Comparison of ENCODE assay signal across 17 cellular contexts in the genomic region with DNA sequence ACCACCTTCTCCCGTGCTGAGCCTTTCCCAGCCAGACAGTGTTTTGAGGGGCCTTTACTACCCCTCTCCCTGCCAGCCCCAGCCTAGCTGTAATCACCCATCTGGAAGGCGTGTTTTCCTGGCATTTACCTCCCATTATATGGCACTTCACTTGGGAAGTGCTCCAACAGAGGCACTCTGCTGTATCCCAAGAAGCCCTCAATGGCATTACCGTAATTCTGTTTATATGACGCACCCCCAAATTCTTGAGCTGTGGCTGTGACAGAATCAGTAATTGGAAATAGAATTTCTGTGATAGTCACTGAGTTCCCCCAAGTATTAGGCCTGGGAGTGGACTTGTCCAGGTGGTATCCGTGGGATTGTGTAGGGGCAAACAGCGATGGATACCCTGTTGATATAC.
DNase-seq lines count a peak whose midpoint lies in the region; ATAC-seq and TF ChIP-seq lines count a peak whose summit lies in the region.
"Had no signal": no experiment of that assay in that cellular context is flagged by ENCODE, and none has a peak within 500 bp of the region (broad histone marks: within the 10 kb centered on the region; RNA-seq: fewer than 3 reads in every experiment).

No MANE protein-coding gene starts in this region.

- H3K4me3 ChIP-seq in esophagus muscularis mucosa (no peak overlapping the region), stomach (no peak overlapping the region)
- H3K4me3 ChIP-seq: PC-9, SJSA1 had no signal

- 81% methylated on average over 6 of the region's 6 CpGs for WGBS in esophagus muscularis mucosa
- WGBS in stomach, 5 donors: 82 to 94% (median 89%) methylated on average over 6 of the region's 6 CpGs

- no peak for TF ChIP-seq POLR2A in esophagus muscularis mucosa (IDR thresholded peaks at IDR 0.05; ENCODE audit: low read depth)
- no peak for TF ChIP-seq POLR2A in stomach (IDR thresholded peaks at IDR 0.05)

- H3K36me3 ChIP-seq in esophagus muscularis mucosa (no peaks in the 10 kb centered on the region), stomach (no peaks in the 10 kb centered on the region)
- H3K36me3 ChIP-seq: BE2C, SJSA1 had no signal

- H3K27me3 ChIP-seq in esophagus muscularis mucosa (no peaks in the 10 kb centered on the region), stomach (no peaks in the 10 kb centered on the region)
- H3K27me3 ChIP-seq: BE2C, SJSA1 had no signal

- no peak overlapping the region for H3K27ac ChIP-seq in esophagus muscularis mucosa (replicated peaks in 1 of 4)
- no peak overlapping the region for H3K27ac ChIP-seq in stomach
- H3K27ac ChIP-seq: KMS-11, PC-9, SJSA1 had no signal

- H3K9me3 ChIP-seq in esophagus muscularis mucosa: no peaks in the 10 kb centered on the region
- H3K9me3 ChIP-seq in stomach: no peaks in the 10 kb centered on the region
- H3K9me3 ChIP-seq: BE2C, SJSA1 had no signal

- peak in 2 of 3 experiments; percentile 13 to 32 for DNase-seq in NCI-H1417 (lab: John Stamatoyannopoulos, UW)
- DNase-seq in NCI-H1417 treated with DMSO at 0.1 percent for 48 hours (lab: John Stamatoyannopoulos, UW): no peak
- DNase-seq in NCI-H1105 treated with DMSO at 0.1 percent for 48 hours (lab: John Stamatoyannopoulos, UW): peak; percentile 65
- DNase-seq in esophagus muscularis mucosa (ENCODE audit: extremely low spot score): peak; percentile 70
- peak; percentile 17 for DNase-seq in stomach
- no peak for DNase-seq in T1000 (lab: John Stamatoyannopoulos, UW)
- DNase-seq: 8988T; BE2C; CD4-positive, alpha-beta T cell; HFFc6; NCI-H2029 treated with DMSO at 0.1 percent for 48 hours; NCI-H748 treated with DMSO at 0.1 percent for 48 hours; PC-9 had no signal

- no peaks in the 10 kb centered on the region for H3K4me1 ChIP-seq in esophagus muscularis mucosa
- peaks cover 0 to 22% (median 7%) of the 10 kb centered on the region in 4 donors for H3K4me1 ChIP-seq in stomach
- H3K4me1 ChIP-seq: BE2C, SJSA1 had no signal

- no peak for TF ChIP-seq EP300 in esophagus muscularis mucosa (IDR thresholded peaks at IDR 0.05)
- TF ChIP-seq EP300 in stomach (IDR thresholded peaks at IDR 0.05): no peak

- no peak for TF ChIP-seq CTCF in esophagus muscularis mucosa (IDR thresholded peaks at IDR 0.05)
- TF ChIP-seq CTCF in stomach (IDR thresholded peaks at IDR 0.05): no peak

- intact Hi-C loops in esophagus muscularis mucosa (cut with DNase I) (no loop called here), stomach (cut with DNase I; ENCODE audit: low total_unique reads) (no loop called here)

- ATAC-seq in HG02678 (IDR thresholded peaks at IDR 0.05; ENCODE audit: unreplicated experiment) (no peak), GM21360 (IDR thresholded peaks at IDR 0.05; ENCODE audit: unreplicated experiment) (no peak)

Comparison
In these comparisons a context has a peak if more than half of its experiments do, and no peak if none do; other contexts are left out.
1. DNase-seq: peak in NCI-H1417 (2 of 3), NCI-H1105 treated with DMSO at 0.1 percent for 48 hours (single experiment), esophagus muscularis mucosa (single experiment) and stomach (single experiment); none in NCI-H1417 treated with DMSO at 0.1 percent for 48 hours (single experiment) and T1000 (single experiment).